ENCODE assay signal across 9 cellular contexts in genomic region chr10:79434816-79435215, GRCh38. TPM values are rescaled to one million over a fixed set of nuclear protein-coding genes. Genes with fewer than 3 reads are reported as not detected.
DNase-seq lines count a peak whose midpoint lies in the region; ATAC-seq, FAIRE-seq and TF ChIP-seq lines count a peak whose summit lies in the region.
"Had no signal": no experiment of that assay in that cellular context is flagged by ENCODE, and none has a peak within 500 bp of the region (broad histone marks: within the 10 kb centered on the region; RNA-seq: fewer than 3 reads in every experiment).

No MANE protein-coding gene starts in this region.

- H3K4me3 ChIP-seq in GM23248 (peak overlapping the region; percentile 52), MM.1S (ENCODE audit: low read length) (no peak overlapping the region)

- in situ Hi-C loops in GM23248 (cut with MboI) = no loop called here

- H3F3A ChIP-seq in GM23248 (ENCODE audit: insufficient read depth) (peaks cover 25% of the 10 kb centered on the region), MM.1S (ENCODE audit: insufficient read depth, low read length) (no peaks in the 10 kb centered on the region)

- 4% methylated on average over 7 of the region's 7 CpGs for WGBS in GM23248 (ENCODE audit: low coverage in 1 of 2, low lambda C conversion rate in 2 of 2, missing lambda C conversion rate in 2 of 2), 2 experiments

- H3K4me3 Mint-ChIP-seq in stimulated activated effector memory CD8-positive, alpha-beta T cell treated with anti-CD3 and anti-CD28 coated beads, Interleukin-12 subunit alpha, Interleukin-12 subunit beta, amount 100 ng/mL, for 72 hours = peak overlapping the region; percentile 58

- peaks cover 12% of the 10 kb centered on the region for H3K36me3 Mint-ChIP-seq in stimulated activated effector memory CD8-positive, alpha-beta T cell treated with anti-CD3 and anti-CD28 coated beads, Interleukin-12 subunit alpha, Interleukin-12 subunit beta, amount 100 ng/mL, for 72 hours

- peak overlapping the region; percentile 89 for H3K27ac Mint-ChIP-seq in stimulated activated effector memory CD8-positive, alpha-beta T cell treated with anti-CD3 and anti-CD28 coated beads, Interleukin-12 subunit alpha, Interleukin-12 subunit beta, amount 100 ng/mL, for 72 hours

- ATAC-seq in left cardiac atrium (peak; percentile 13 to 18), GM18520 (IDR thresholded peaks at IDR 0.05; ENCODE audit: unreplicated experiment) (no peak)
- peak; percentile 22 for ATAC-seq in stimulated activated effector memory CD8-positive, alpha-beta T cell treated with anti-CD3 and anti-CD28 coated beads, Interleukin-12 subunit alpha, Interleukin-12 subunit beta, amount 100 ng/mL, for 72 hours

- H3K4me2 ChIP-seq in GM23248 (ENCODE audit: unreplicated experiment) = peak overlapping the region; percentile 74
- no peak overlapping the region for H3K4me2 ChIP-seq in MM.1S (ENCODE audit: low read depth, low read length)

- peaks cover 35% of the 10 kb centered on the region for H3K4me1 Mint-ChIP-seq in stimulated activated effector memory CD8-positive, alpha-beta T cell treated with anti-CD3 and anti-CD28 coated beads, Interleukin-12 subunit alpha, Interleukin-12 subunit beta, amount 100 ng/mL, for 72 hours

- no peak for TF ChIP-seq CTCF in MM.1S (IDR thresholded peaks at IDR 0.05; ENCODE audit: low read length)
- no peak for TF ChIP-seq CTCF in D721Med (IDR thresholded peaks at IDR 0.05; ENCODE audit: insufficient read depth, missing control alignments)

- H3K36me3 ChIP-seq in GM23248 (ENCODE audit: low read depth) (peaks cover 4% of the 10 kb centered on the region; the same call in 1 of the 2 replicates), MM.1S (replicated peaks; ENCODE audit: insufficient read depth, low read length) (no peaks in the 10 kb centered on the region)

- H2AFZ ChIP-seq in GM23248 (peak overlapping the region; percentile 40), MM.1S (ENCODE audit: low read length) (no peak overlapping the region)

- H3K9me3 Mint-ChIP-seq in stimulated activated effector memory CD8-positive, alpha-beta T cell treated with anti-CD3 and anti-CD28 coated beads, Interleukin-12 subunit alpha, Interleukin-12 subunit beta, amount 100 ng/mL, for 72 hours = no peaks in the 10 kb centered on the region

- H4K20me1 ChIP-seq in GM23248 (ENCODE audit: insufficient read depth) (no peaks in the 10 kb centered on the region), MM.1S (ENCODE audit: insufficient read depth, low read length) (no peaks in the 10 kb centered on the region)

- H3K27ac ChIP-seq in GM23248 (peak overlapping the region; percentile 95), MM.1S (ENCODE audit: low read length) (no peak overlapping the region)

- peaks cover 86% of the 10 kb centered on the region for H3K79me2 ChIP-seq in GM23248 (ENCODE audit: insufficient read depth)
- H3K79me2 ChIP-seq in MM.1S (ENCODE audit: low read length) = no peaks in the 10 kb centered on the region

- H3K9me3 ChIP-seq in GM23248 (ENCODE audit: low read depth) (no peaks in the 10 kb centered on the region), MM.1S (replicated peaks; ENCODE audit: insufficient read depth, low read length) (no peaks in the 10 kb centered on the region)

- intact Hi-C loops in left cardiac atrium (cut with DNase I) = no loop called here

- FAIRE-seq in D721Med (lab: Jason Lieb, UNC) = no peak

- peaks cover 75% of the 10 kb centered on the region for H3K4me1 ChIP-seq in GM23248 (ENCODE audit: insufficient read depth)
- no peaks in the 10 kb centered on the region for H3K4me1 ChIP-seq in MM.1S (ENCODE audit: low read length)

- H3K9ac ChIP-seq in GM23248 (peak overlapping the region; percentile 76), MM.1S (ENCODE audit: low read length) (no peak overlapping the region)

- H3K9me2 ChIP-seq in GM23248 (ENCODE audit: insufficient read depth) = no peaks in the 10 kb centered on the region
- H3K9me2 ChIP-seq in MM.1S (replicated peaks; ENCODE audit: insufficient read depth, low read length) = no peaks in the 10 kb centered on the region

- H3K27me3 ChIP-seq in GM23248 (replicated peaks; ENCODE audit: insufficient read depth) (no peaks in the 10 kb centered on the region), MM.1S (replicated peaks; ENCODE audit: insufficient read depth, low read length) (no peaks in the 10 kb centered on the region)

- DNase-seq in GM23248 (peak; percentile 86), amniotic epithelial cell (ENCODE audit: low read depth) (peak; percentile 84), left cardiac atrium (no peak), MM.1S (no peak), D721Med (ENCODE audit: insufficient read length, low spot score) (no peak), NCI-H510A treated with DMSO at 0.1 percent for 48 hours (lab: John Stamatoyannopoulos, UW) (no peak)
- DNase-seq in stimulated activated effector memory CD8-positive, alpha-beta T cell treated with anti-CD3 and anti-CD28 coated beads, Interleukin-12 subunit alpha, Interleukin-12 subunit beta, amount 100 ng/mL, for 72 hours (ENCODE audit: low spot score in 2 of 2) = no peak
- DNase-seq: GF-D8 had no signal

RNA-seq across cellular contexts. Expression of gene ZCCHC24, which starts 10.6 kb away (rescaled TPM):
- total RNA-seq in GM23248 (2014; rRNA removed; shearing (Covaris generic)) = 30.3 and 34.0 TPM in 2 replicates
- polyA plus RNA-seq in GM23248 (2016; fragmentation: Nextera tagmentation; extraction: Ambion mirVana) = 29.3 and 30.4 TPM in 2 replicates
- 10 to 100 TPM; 52.9 to 56.6 TPM for total RNA-seq in left cardiac atrium

Comparison
In these comparisons a context has a peak if more than half of its experiments do, and no peak if none do; other contexts are left out.
1. DNase-seq: peak in GM23248 (single experiment) and amniotic epithelial cell (single experiment); none in left cardiac atrium (single experiment), stimulated activated effector memory CD8-positive, alpha-beta T cell treated with anti-CD3 and anti-CD28 coated beads, Interleukin-12 subunit alpha, Interleukin-12 subunit beta, amount 100 ng/mL, for 72 hours (0 of 2), MM.1S (single experiment), D721Med (single experiment) and NCI-H510A treated with DMSO at 0.1 percent for 48 hours (single experiment).